In the genomic region with DNA sequence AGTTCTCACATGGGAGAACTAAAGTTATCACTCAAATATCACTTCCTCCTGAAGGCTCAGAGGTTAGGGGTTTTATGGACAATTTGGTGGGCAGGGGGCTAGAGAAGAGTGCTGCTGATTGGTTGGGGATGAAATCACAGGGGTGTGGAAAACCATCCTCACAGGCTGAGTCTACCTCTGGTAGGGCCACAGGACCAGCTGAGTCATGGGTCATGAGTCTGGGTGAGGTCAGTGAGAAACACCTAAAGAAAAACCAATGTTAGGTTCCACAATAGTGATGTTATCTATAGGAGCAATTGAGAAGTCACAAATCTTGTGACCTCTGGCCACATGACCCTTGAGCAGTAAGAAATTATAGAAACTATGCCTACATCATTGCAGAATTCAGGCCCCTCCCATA, we compare ENCODE assay signal across 16 cellular contexts.
"Had no signal": no experiment of that assay in that cellular context is flagged by ENCODE, and none has a peak within 500 bp of the region (broad histone marks: within the 10 kb centered on the region; RNA-seq: fewer than 3 reads in every experiment).

No MANE protein-coding gene starts in this region.

- DNase-seq: activated CD4-positive, alpha-beta T cell treated with anti-CD3 and anti-CD28 coated beads for 48 hours; activated CD8-positive, alpha-beta memory T cell treated with anti-CD3 and anti-CD28 coated beads for 24 hours; activated naive CD4-positive, alpha-beta T cell treated with anti-CD3 and anti-CD28 coated beads for 36 hours; adrenal gland; hippocampal formation; nephron progenitor cell; occipital lobe; stimulated activated CD4-positive, alpha-beta T cell treated with anti-CD3 and anti-CD28 coated beads, Interleukin-15, amount 100 ng/mL, for 24 hours; stimulated activated CD4-positive, alpha-beta T cell treated with anti-CD3 and anti-CD28 coated beads, Interleukin-4, amount 100 ng/mL, for 24 hours; stimulated activated CD8-positive, alpha-beta memory T cell treated with anti-CD3 and anti-CD28 coated beads, Interleukin-4, amount 100 ng/mL, for 48 hours; stomach; T-helper 2 cell had no signal

- ATAC-seq: WTC11 had no signal

- H3K9me3 Mint-ChIP-seq: activated naive CD4-positive, alpha-beta T cell treated with anti-CD3 and anti-CD28 coated beads for 36 hours; activated T-helper 1 cell treated with anti-CD3 and anti-CD28 coated beads, Interleukin-12 subunit alpha, Interleukin-12 subunit beta, Interleukin-2, Interleukin-4 antibody, amounts not matched to agents 30 ng/mL and 10 ng/mL and 1 ng/mL, durations not matched to agents 14 hours and 24 hours and 36 hours; nephron progenitor cell; WTC11 had no signal

- H3K4me1 ChIP-seq: stomach had no signal

- H3K27me3 ChIP-seq: adrenal gland, esophagus muscularis mucosa, stomach had no signal

- H3K27ac Mint-ChIP-seq: activated naive CD4-positive, alpha-beta T cell treated with anti-CD3 and anti-CD28 coated beads for 36 hours; nephron progenitor cell; WTC11 had no signal

- H3K36me3 ChIP-seq: adrenal gland, esophagus muscularis mucosa, stomach, thoracic aorta had no signal

- H3K36me3 Mint-ChIP-seq: WTC11 had no signal

- H3K4me3 ChIP-seq: adrenal gland, esophagus muscularis mucosa, stomach, thoracic aorta had no signal

- H3K4me3 Mint-ChIP-seq: activated naive CD4-positive, alpha-beta T cell treated with anti-CD3 and anti-CD28 coated beads for 36 hours; activated T-helper 1 cell treated with anti-CD3 and anti-CD28 coated beads, Interleukin-12 subunit alpha, Interleukin-12 subunit beta, Interleukin-2, Interleukin-4 antibody, amounts not matched to agents 30 ng/mL and 10 ng/mL and 1 ng/mL, durations not matched to agents 14 hours and 24 hours and 36 hours; nephron progenitor cell; WTC11 had no signal

- H3K9me3 ChIP-seq: adrenal gland, esophagus muscularis mucosa, stomach, thoracic aorta had no signal

- H3K4me1 Mint-ChIP-seq: WTC11 had no signal
